In genomic region chr11:70204466-70204799, GRCh38 we compare ENCODE assay signal across 1 cellular context.
TF ChIP-seq lines count a peak whose summit lies in the region.

No MANE protein-coding gene starts in this region.

TF ChIP-seq in GM23338, 12 proteins besides CTCF, POLR2A, EP300 and RAD21 (continued from another document):
- TF ChIP-seq ZNF462 (CRISPR knock-in tag; IDR thresholded peaks at IDR 0.05) = no peak
- no peak for TF ChIP-seq POLR2AphosphoS5 (IDR thresholded peaks at IDR 0.05; ENCODE audit: low read depth)
- TF ChIP-seq STAT1 (IDR thresholded peaks at IDR 0.05; ENCODE audit: unreplicated experiment) = no peak
